ENCODE assay signal across 10 cellular contexts in genomic region chr3:37957185-37957936, GRCh38. TPM values are rescaled to one million over a fixed set of nuclear protein-coding genes. Genes with fewer than 3 reads are reported as not detected.
DNase-seq lines count a peak whose midpoint lies in the region; ATAC-seq and TF ChIP-seq lines count a peak whose summit lies in the region.
"Had no signal": no experiment of that assay in that cellular context is flagged by ENCODE, and none has a peak within 500 bp of the region (broad histone marks: within the 10 kb centered on the region; RNA-seq: fewer than 3 reads in every experiment).

No MANE protein-coding gene starts in this region.

- no peaks in the 10 kb centered on the region for H3K9me3 Mint-ChIP-seq in activated CD4-positive, alpha-beta T cell treated with anti-CD3 and anti-CD28 coated beads for 36 hours (ENCODE audit: low read depth)
- H3K9me3 Mint-ChIP-seq in activated naive CD8-positive, alpha-beta T cell treated with anti-CD3 and anti-CD28 coated beads for 36 hours: no peaks in the 10 kb centered on the region

- CTCF ChIA-PET in activated CD4-positive, alpha-beta T cell treated with anti-CD3 and anti-CD28 coated beads for 36 hours (lab: Charles Lee): interaction anchor here (1.3 to 3.7 kb wide), 4 partner anchors 9 to 102 kb away, joined by 3 to 27 read pairs (median 8); no protein-coding TSS in a partner anchor

- H3K4me1 Mint-ChIP-seq in activated CD4-positive, alpha-beta T cell treated with anti-CD3 and anti-CD28 coated beads for 36 hours: peaks cover 24% of the 10 kb centered on the region
- H3K4me1 Mint-ChIP-seq in activated naive CD8-positive, alpha-beta T cell treated with anti-CD3 and anti-CD28 coated beads for 36 hours: peaks cover 16% of the 10 kb centered on the region

- H3K9me3 ChIP-seq in liver (ENCODE audit: control insufficient read depth in 4 of 4, low read length in 3 of 4) (no peaks in the 10 kb centered on the region), thymus (ENCODE audit: control insufficient read depth) (no peaks in the 10 kb centered on the region)

- H3K27ac Mint-ChIP-seq in activated CD4-positive, alpha-beta T cell treated with anti-CD3 and anti-CD28 coated beads for 36 hours: peak overlapping the region; percentile 79
- H3K27ac Mint-ChIP-seq in activated naive CD8-positive, alpha-beta T cell treated with anti-CD3 and anti-CD28 coated beads for 36 hours: peak overlapping the region; percentile 83

- TF ChIP-seq CTCF in liver (IDR thresholded peaks at IDR 0.05; ENCODE audit: low read depth, low read length, missing input control): no peak

- no peak overlapping the region for H3K4me3 Mint-ChIP-seq in activated CD4-positive, alpha-beta T cell treated with anti-CD3 and anti-CD28 coated beads for 36 hours
- no peak overlapping the region for H3K4me3 Mint-ChIP-seq in activated naive CD8-positive, alpha-beta T cell treated with anti-CD3 and anti-CD28 coated beads for 36 hours

- POLR2A ChIA-PET in activated CD4-positive, alpha-beta T cell treated with anti-CD3 and anti-CD28 coated beads for 36 hours (lab: Charles Lee): no interaction called here

- peaks cover 0 to 5% (median 1%) of the 10 kb centered on the region in 4 donors for H3K36me3 ChIP-seq in liver (ENCODE audit: control insufficient read depth in 4 of 4, insufficient read depth in 3 of 4, low read depth in 1 of 4, low read length in 3 of 4)
- H3K36me3 ChIP-seq in thymus (ENCODE audit: control insufficient read depth, insufficient read depth): no peaks in the 10 kb centered on the region

- 73% methylated on average over 8 of the region's 8 CpGs for WGBS in liver
- 56% methylated on average over 8 of the region's 8 CpGs for WGBS in thymus

- ATAC-seq in activated CD4-positive, alpha-beta T cell treated with anti-CD3 and anti-CD28 coated beads for 36 hours: peak; percentile 51
- ATAC-seq in GM18517 (IDR thresholded peaks at IDR 0.05; ENCODE audit: unreplicated experiment): no peak

- H3K27ac ChIP-seq in liver (ENCODE audit: low read depth in 1 of 2, low read length in 2 of 2) (peak overlapping the region; percentile 25 to 39), thymus (ENCODE audit: low read depth) (peak overlapping the region; percentile 99)

- H3K9ac ChIP-seq in liver (ENCODE audit: low read depth in 1 of 2, low read length in 2 of 2): no peak overlapping the region

- H3K4me3 ChIP-seq in liver (ENCODE audit: low read depth in 1 of 3, low read length in 3 of 3) (no peak overlapping the region), thymus (ENCODE audit: low read length) (peak overlapping the region; percentile 8)

- H3K36me3 Mint-ChIP-seq in activated CD4-positive, alpha-beta T cell treated with anti-CD3 and anti-CD28 coated beads for 36 hours (ENCODE audit: low read depth): no peaks in the 10 kb centered on the region
- no peaks in the 10 kb centered on the region for H3K36me3 Mint-ChIP-seq in activated naive CD8-positive, alpha-beta T cell treated with anti-CD3 and anti-CD28 coated beads for 36 hours
- H3K36me3 Mint-ChIP-seq: IgD-negative memory B cell had no signal

- intact Hi-C loops in activated CD4-positive, alpha-beta T cell treated with anti-CD3 and anti-CD28 coated beads for 36 hours (cut with DNase I, micrococcal nuclease): no loop called here

- no peaks in the 10 kb centered on the region for H3K27me3 ChIP-seq in liver (ENCODE audit: control insufficient read depth in 4 of 4, insufficient read depth in 4 of 4, low read length in 3 of 4)
- H3K27me3 ChIP-seq in thymus (ENCODE audit: control insufficient read depth, insufficient read depth): no peaks in the 10 kb centered on the region

- peak in 1 of 2 donors; percentile 3 for TF ChIP-seq RAD21 in liver (IDR thresholded peaks at IDR 0.05)

- H3K4me1 ChIP-seq in liver (ENCODE audit: control insufficient read depth in 4 of 4, insufficient read depth in 4 of 4, low read length in 3 of 4) (peaks cover 5 to 19% (median 10%) of the 10 kb centered on the region in 4 donors), thymus (ENCODE audit: control insufficient read depth, insufficient read depth, low read length) (peaks cover 27% of the 10 kb centered on the region)

- DNase-seq in activated CD4-positive, alpha-beta T cell treated with anti-CD3 and anti-CD28 coated beads for 36 hours: no peak
- DNase-seq in activated CD4-positive, alpha-beta T cell treated with anti-CD3 and anti-CD28 coated beads, Interleukin-2, amount 50 U/mL, for 48 hours: no peak
- DNase-seq in activated naive CD8-positive, alpha-beta T cell treated with anti-CD3 and anti-CD28 coated beads for 36 hours: no peak
- no peak for DNase-seq in CD1c-positive myeloid dendritic cell (ENCODE audit: extremely low spot score)
- DNase-seq in NCI-H524 (lab: John Stamatoyannopoulos, UW): no peak
- DNase-seq: H7 had no signal

- no peaks in the 10 kb centered on the region for H3K27me3 Mint-ChIP-seq in activated CD4-positive, alpha-beta T cell treated with anti-CD3 and anti-CD28 coated beads for 36 hours
- H3K27me3 Mint-ChIP-seq in activated naive CD8-positive, alpha-beta T cell treated with anti-CD3 and anti-CD28 coated beads for 36 hours: no peaks in the 10 kb centered on the region
- H3K27me3 Mint-ChIP-seq: IgD-negative memory B cell had no signal

TF ChIP-seq in liver, 16 proteins besides CTCF, POLR2A, EP300 and RAD21:
- TF ChIP-seq, protein P1, sequence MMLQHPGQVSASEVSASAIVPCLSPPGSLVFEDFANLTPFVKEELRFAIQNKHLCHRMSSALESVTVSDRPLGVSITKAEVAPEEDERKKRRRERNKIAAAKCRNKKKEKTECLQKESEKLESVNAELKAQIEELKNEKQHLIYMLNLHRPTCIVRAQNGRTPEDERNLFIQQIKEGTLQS (IDR thresholded peaks at IDR 0.05): no peak
- peak; percentile 16 for TF ChIP-seq MAX (IDR thresholded peaks at IDR 0.05)
- TF ChIP-seq, protein P2, sequence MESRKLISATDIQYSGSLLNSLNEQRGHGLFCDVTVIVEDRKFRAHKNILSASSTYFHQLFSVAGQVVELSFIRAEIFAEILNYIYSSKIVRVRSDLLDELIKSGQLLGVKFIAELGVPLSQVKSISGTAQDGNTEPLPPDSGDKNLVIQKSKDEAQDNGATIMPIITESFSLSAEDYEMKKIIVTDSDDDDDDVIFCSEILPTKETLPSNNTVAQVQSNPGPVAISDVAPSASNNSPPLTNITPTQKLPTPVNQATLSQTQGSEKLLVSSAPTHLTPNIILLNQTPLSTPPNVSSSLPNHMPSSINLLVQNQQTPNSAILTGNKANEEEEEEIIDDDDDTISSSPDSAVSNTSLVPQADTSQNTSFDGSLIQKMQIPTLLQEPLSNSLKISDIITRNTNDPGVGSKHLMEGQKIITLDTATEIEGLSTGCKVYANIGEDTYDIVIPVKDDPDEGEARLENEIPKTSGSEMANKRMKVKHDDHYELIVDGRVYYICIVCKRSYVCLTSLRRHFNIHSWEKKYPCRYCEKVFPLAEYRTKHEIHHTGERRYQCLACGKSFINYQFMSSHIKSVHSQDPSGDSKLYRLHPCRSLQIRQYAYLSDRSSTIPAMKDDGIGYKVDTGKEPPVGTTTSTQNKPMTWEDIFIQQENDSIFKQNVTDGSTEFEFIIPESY (IDR thresholded peaks at IDR 0.05): no peak
- TF ChIP-seq YY1 (IDR thresholded peaks at IDR 0.05): no peak

RNA-seq across cellular contexts. Expression of gene VILL, which starts 33.2 kb away (rescaled TPM):
- 10 to 100 TPM in 1 of 2 experiments, 1 to 10 TPM in 1; 9.2 to 12.1 TPM for total RNA-seq in activated CD4-positive, alpha-beta T cell treated with anti-CD3 and anti-CD28 coated beads for 36 hours
- 10 to 100 TPM; 14.4 to 15.0 TPM for total RNA-seq in activated naive CD8-positive, alpha-beta T cell treated with anti-CD3 and anti-CD28 coated beads for 36 hours
- total RNA-seq in liver: 1 to 10 TPM; 2.2 to 3.5 TPM
- polyA plus RNA-seq in liver: 1 to 10 TPM in 1 of 2 donors, under 1 TPM in 1; 0.88 to 1.1 TPM
- polyA plus RNA-seq in thymus: 24.5 TPM
